Comparison of ENCODE assay signal across 10 cellular contexts in the genomic region with DNA sequence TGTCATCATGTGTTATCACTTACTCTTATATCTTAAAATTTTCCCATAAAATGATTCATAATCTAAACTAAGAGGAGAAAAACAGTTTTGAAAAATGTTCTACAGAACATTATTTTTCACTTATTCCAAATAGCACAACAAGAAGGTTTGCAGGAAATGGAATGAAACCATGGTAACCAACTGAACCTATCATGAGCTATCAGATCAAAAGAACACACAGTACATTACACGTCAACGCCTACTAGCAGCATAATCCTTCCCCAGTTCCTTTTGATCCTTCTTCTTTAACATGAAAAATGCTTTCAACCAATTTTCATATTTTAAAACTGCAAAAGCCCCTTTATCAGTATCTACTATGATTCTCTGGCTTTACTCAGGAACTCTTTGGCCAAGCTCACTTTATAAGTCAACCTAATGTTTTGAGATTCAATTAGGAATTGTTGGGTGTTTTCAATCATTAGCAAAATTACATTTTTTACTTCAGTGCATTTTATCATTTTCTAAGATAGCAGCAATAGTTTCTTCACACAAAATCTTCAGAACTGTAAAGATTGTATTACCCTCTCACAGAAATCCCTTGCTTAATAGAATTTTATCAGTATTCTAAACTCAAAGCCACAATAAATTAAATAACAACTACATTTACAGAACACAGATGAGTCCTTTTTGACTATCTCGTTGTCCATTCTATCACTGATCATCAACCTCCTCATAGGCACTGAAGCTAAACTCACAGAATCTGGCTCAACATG.
DNase-seq lines count a peak whose midpoint lies in the region; ATAC-seq and TF ChIP-seq lines count a peak whose summit lies in the region.
"Had no signal": no experiment of that assay in that cellular context is flagged by ENCODE, and none has a peak within 500 bp of the region (broad histone marks: within the 10 kb centered on the region; RNA-seq: fewer than 3 reads in every experiment).

No MANE protein-coding gene starts in this region.

- POLR2A ChIA-PET in SK-N-SH (lab: Yijun Ruan, JAX), result no interaction called here

- TF ChIP-seq CTCF in SK-N-SH (IDR thresholded peaks at IDR 0.05), result no peak
- TF ChIP-seq CTCF in omental fat pad (IDR thresholded peaks at IDR 0.05), result no peak

- H3K4me2 ChIP-seq in SK-N-SH (no peak overlapping the region), GM23248 (ENCODE audit: unreplicated experiment) (no peak overlapping the region)

- in situ Hi-C loops in GM23248 (cut with MboI), result no loop called here

- H4K20me1 ChIP-seq in SK-N-SH (ENCODE audit: insufficient read depth) (no peaks in the 10 kb centered on the region), GM23248 (ENCODE audit: insufficient read depth) (no peaks in the 10 kb centered on the region)

- CTCF ChIA-PET in SK-N-SH (lab: Yijun Ruan, JAX), result interaction anchor here (0.8 to 1.9 kb wide), 6 partner anchors 12 to 131 kb away, joined by 3 to 12 read pairs (median 4); no protein-coding TSS in a partner anchor

- H2AFZ ChIP-seq in SK-N-SH (ENCODE audit: low read depth), result no peak overlapping the region
- no peak overlapping the region for H2AFZ ChIP-seq in GM23248

- H3K9me3 ChIP-seq in SK-N-SH, result no peaks in the 10 kb centered on the region
- no peaks in the 10 kb centered on the region for H3K9me3 ChIP-seq in GM23248 (ENCODE audit: low read depth)
- H3K9me3 ChIP-seq: ascending aorta had no signal

- H3K4me1 ChIP-seq in SK-N-SH (ENCODE audit: control insufficient read depth in 1 of 2, insufficient read depth in 2 of 2, low read depth in 1 of 2, low read length in 1 of 2), result peaks cover 0 to 15% of the 10 kb centered on the region in 2 experiments; a peak in 1 of 4 replicates
- peaks cover 3% of the 10 kb centered on the region; the same call in 1 of the 2 replicates for H3K4me1 ChIP-seq in GM23248 (ENCODE audit: insufficient read depth)
- H3K4me1 ChIP-seq: ascending aorta had no signal

- ATAC-seq in omental fat pad (ENCODE audit: low FRiP score), result peak; percentile 74

- DNase-seq in EH (ENCODE audit: low read depth), result peak; percentile 13
- DNase-seq in SK-N-SH, result peak; percentile 46
- peak; percentile 60 for DNase-seq in dermis blood vessel endothelial cell
- DNase-seq in omental fat pad (ENCODE audit: low spot score), result no peak
- no peak for DNase-seq in DMS79 treated with DMSO at 0.1 percent for 48 hours (lab: John Stamatoyannopoulos, UW)
- DNase-seq in COLO829 (ENCODE audit: low spot score), result no peak
- no peak for DNase-seq in GM23248
- no peak for DNase-seq in NOMO-1 treated with DMSO at 0.1 percent for 48 hours (lab: John Stamatoyannopoulos, UW; ENCODE audit: unreplicated experiment)
- DNase-seq: NCI-H226 had no signal

- H3K79me2 ChIP-seq in SK-N-SH (ENCODE audit: insufficient read depth) (no peaks in the 10 kb centered on the region), GM23248 (ENCODE audit: insufficient read depth) (no peaks in the 10 kb centered on the region)

- no peak for TF ChIP-seq RAD21 in SK-N-SH (IDR thresholded peaks at IDR 0.05; ENCODE audit: low read length)

- H3K9me2 ChIP-seq in SK-N-SH, result no peaks in the 10 kb centered on the region
- H3K9me2 ChIP-seq in GM23248 (ENCODE audit: insufficient read depth), result no peaks in the 10 kb centered on the region

- TF ChIP-seq EP300 in SK-N-SH (IDR thresholded peaks at IDR 0.05; ENCODE audit: borderline replicate concordance in 1 of 2, low read depth in 1 of 2, low read length in 1 of 2), result peak in 1 of 2 experiments; percentile 33; a peak in 1 of 4 replicates

- H3K4me3 ChIP-seq in SK-N-SH (ENCODE audit: low read depth in 2 of 2, low read length in 1 of 2) (no peak overlapping the region), GM23248 (no peak overlapping the region)
- H3K4me3 ChIP-seq: ascending aorta had no signal

- H3K9ac ChIP-seq in SK-N-SH, result no peak overlapping the region
- no peak overlapping the region for H3K9ac ChIP-seq in GM23248

- 65% methylated on average over 3 of the region's 3 CpGs for whole genome bisulfite sequencing in SK-N-SH (ENCODE audit: low lambda C conversion rate)
- WGBS in GM23248 (ENCODE audit: low coverage in 1 of 2, low lambda C conversion rate in 2 of 2, missing lambda C conversion rate in 2 of 2), 2 experiments, result 51 to 54% methylated on average over 3 of the region's 3 CpGs

- no peaks in the 10 kb centered on the region for H3K27me3 ChIP-seq in SK-N-SH (ENCODE audit: insufficient read depth)
- H3K27me3 ChIP-seq in GM23248 (replicated peaks; ENCODE audit: insufficient read depth), result no peaks in the 10 kb centered on the region
- H3K27me3 ChIP-seq: ascending aorta had no signal

- H3K27ac ChIP-seq in SK-N-SH (ENCODE audit: low read depth in 2 of 2, low read length in 1 of 2) (peak overlapping the region in 1 of 2 experiments; percentile 87; a peak in 3 of 4 replicates), GM23248 (no peak overlapping the region)
- H3K27ac ChIP-seq: ascending aorta had no signal

- H3K36me3 ChIP-seq in SK-N-SH (replicated peaks in 1 of 2; ENCODE audit: control insufficient read depth in 1 of 2, insufficient read depth in 2 of 2, low read length in 1 of 2) (peaks cover 2% of the 10 kb centered on the region in 2 experiments), GM23248 (ENCODE audit: low read depth) (no peaks in the 10 kb centered on the region)
- H3K36me3 ChIP-seq: ascending aorta had no signal

- H3F3A ChIP-seq in SK-N-SH (replicated peaks; ENCODE audit: insufficient read depth) (peaks cover 11% of the 10 kb centered on the region), GM23248 (ENCODE audit: insufficient read depth) (0 out of 2 replicates have a peak, but pooled peaks cover 5% of the 10 kb centered on the region)

TF ChIP-seq in SK-N-SH, 30 proteins besides CTCF, POLR2A, EP300 and RAD21:
- TF ChIP-seq RFX5 (IDR thresholded peaks at IDR 0.05; ENCODE audit: low read length), result no peak
- TF ChIP-seq RXRA (IDR thresholded peaks at IDR 0.05; ENCODE audit: borderline replicate concordance, low read depth), result no peak
- no peak for TF ChIP-seq SIN3A (IDR thresholded peaks at IDR 0.05; ENCODE audit: borderline replicate concordance, low read depth, low read length)
- TF ChIP-seq GATA2 (CRISPR knock-in tag; IDR thresholded peaks at IDR 0.05), result peak; percentile 61
- 0 out of 2 replicates have a peak, but pooled peaks have one; percentile 14 for TF ChIP-seq TCF12 (IDR thresholded peaks at IDR 0.05)
- no peak for TF ChIP-seq ELF1 (IDR thresholded peaks at IDR 0.05)
TF ChIP-seq in SK-N-SH: peak in this region for 2.

Comparison
In these comparisons a context has a peak if more than half of its experiments do, and no peak if none do; other contexts are left out.
1. DNase-seq: peak in EH (single experiment), SK-N-SH (single experiment) and dermis blood vessel endothelial cell (single experiment); none in omental fat pad (single experiment), DMS79 treated with DMSO at 0.1 percent for 48 hours (single experiment), COLO829 (single experiment), GM23248 (single experiment) and NOMO-1 treated with DMSO at 0.1 percent for 48 hours (single experiment).